ENCODE assay signal across 2 cellular contexts in the genomic region with DNA sequence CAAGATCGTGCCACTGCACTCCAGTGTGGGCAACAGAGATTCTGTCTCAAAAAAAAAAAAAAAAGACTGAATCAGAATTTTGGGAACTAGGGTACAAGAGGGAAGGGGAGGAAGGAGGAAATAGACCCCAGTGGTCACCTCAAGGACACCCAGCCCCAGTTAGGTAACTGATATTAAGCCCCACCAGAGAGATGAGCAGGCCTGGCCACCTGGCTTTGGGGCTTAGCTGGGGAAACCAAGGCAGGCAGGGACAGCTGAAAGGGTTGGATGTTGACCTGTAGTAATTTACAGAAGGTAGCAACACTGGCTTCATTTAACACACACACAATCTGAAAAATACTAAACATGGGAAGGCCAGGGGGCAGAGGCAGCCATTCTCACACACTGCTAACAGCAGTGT.
TF ChIP-seq lines count a peak whose summit lies in the region.

No MANE protein-coding gene starts in this region.

TF ChIP-seq in HCT116, 20 proteins besides CTCF, POLR2A, EP300 and RAD21:
- no peak for TF ChIP-seq SIN3A (IDR thresholded peaks at IDR 0.05; ENCODE audit: low read depth)
- peak; percentile 14; the same call in 1 of the 2 replicates for TF ChIP-seq POLR2AphosphoS5 (IDR thresholded peaks at IDR 0.05; ENCODE audit: low read depth, low read length)
- TF ChIP-seq, protein P1, sequence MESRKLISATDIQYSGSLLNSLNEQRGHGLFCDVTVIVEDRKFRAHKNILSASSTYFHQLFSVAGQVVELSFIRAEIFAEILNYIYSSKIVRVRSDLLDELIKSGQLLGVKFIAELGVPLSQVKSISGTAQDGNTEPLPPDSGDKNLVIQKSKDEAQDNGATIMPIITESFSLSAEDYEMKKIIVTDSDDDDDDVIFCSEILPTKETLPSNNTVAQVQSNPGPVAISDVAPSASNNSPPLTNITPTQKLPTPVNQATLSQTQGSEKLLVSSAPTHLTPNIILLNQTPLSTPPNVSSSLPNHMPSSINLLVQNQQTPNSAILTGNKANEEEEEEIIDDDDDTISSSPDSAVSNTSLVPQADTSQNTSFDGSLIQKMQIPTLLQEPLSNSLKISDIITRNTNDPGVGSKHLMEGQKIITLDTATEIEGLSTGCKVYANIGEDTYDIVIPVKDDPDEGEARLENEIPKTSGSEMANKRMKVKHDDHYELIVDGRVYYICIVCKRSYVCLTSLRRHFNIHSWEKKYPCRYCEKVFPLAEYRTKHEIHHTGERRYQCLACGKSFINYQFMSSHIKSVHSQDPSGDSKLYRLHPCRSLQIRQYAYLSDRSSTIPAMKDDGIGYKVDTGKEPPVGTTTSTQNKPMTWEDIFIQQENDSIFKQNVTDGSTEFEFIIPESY (IDR thresholded peaks at IDR 0.05; ENCODE audit: extremely low read depth, insufficient replicate concordance, low read length), result no peak
- no peak for TF ChIP-seq TCF7L2 (IDR thresholded peaks at IDR 0.05; ENCODE audit: borderline replicate concordance, extremely low read depth, insufficient read depth, insufficient read length)
- no peak for TF ChIP-seq CBX3 (IDR thresholded peaks at IDR 0.05; ENCODE audit: low read depth)
- TF ChIP-seq, protein P2, sequence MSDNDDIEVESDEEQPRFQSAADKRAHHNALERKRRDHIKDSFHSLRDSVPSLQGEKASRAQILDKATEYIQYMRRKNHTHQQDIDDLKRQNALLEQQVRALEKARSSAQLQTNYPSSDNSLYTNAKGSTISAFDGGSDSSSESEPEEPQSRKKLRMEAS (IDR thresholded peaks at IDR 0.05), result no peak

TF ChIP-seq in K562, 482 proteins besides CTCF, POLR2A, EP300 and RAD21:
- TF ChIP-seq, protein P3, sequence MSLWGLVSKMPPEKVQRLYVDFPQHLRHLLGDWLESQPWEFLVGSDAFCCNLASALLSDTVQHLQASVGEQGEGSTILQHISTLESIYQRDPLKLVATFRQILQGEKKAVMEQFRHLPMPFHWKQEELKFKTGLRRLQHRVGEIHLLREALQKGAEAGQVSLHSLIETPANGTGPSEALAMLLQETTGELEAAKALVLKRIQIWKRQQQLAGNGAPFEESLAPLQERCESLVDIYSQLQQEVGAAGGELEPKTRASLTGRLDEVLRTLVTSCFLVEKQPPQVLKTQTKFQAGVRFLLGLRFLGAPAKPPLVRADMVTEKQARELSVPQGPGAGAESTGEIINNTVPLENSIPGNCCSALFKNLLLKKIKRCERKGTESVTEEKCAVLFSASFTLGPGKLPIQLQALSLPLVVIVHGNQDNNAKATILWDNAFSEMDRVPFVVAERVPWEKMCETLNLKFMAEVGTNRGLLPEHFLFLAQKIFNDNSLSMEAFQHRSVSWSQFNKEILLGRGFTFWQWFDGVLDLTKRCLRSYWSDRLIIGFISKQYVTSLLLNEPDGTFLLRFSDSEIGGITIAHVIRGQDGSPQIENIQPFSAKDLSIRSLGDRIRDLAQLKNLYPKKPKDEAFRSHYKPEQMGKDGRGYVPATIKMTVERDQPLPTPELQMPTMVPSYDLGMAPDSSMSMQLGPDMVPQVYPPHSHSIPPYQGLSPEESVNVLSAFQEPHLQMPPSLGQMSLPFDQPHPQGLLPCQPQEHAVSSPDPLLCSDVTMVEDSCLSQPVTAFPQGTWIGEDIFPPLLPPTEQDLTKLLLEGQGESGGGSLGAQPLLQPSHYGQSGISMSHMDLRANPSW (CRISPR knock-in tag; IDR thresholded peaks at IDR 0.05), result no peak
- TF ChIP-seq RBM39 (optimal IDR thresholded peaks at IDR 0.05; ENCODE audit: low read depth, low read length) (no peak), SUPT5H (IDR thresholded peaks at IDR 0.05) (peak; percentile 37), GABPB2 (CRISPR knock-in tag; conservative IDR thresholded peaks at IDR 0.05) (0 out of 2 replicates have a peak, but pooled peaks have one; percentile 19), CCAR2 (IDR thresholded peaks at IDR 0.05; ENCODE audit: low read depth, low read length) (no peak), ZNF785 (CRISPR knock-in tag; IDR thresholded peaks at IDR 0.05) (no peak), POLR2AphosphoS5 (IDR thresholded peaks at IDR 0.05; ENCODE audit: control insufficient read depth, insufficient read depth, low read depth, low read length) (peak; percentile 55; the same call in 1 of the 2 replicates)
- TF ChIP-seq, protein P4, sequence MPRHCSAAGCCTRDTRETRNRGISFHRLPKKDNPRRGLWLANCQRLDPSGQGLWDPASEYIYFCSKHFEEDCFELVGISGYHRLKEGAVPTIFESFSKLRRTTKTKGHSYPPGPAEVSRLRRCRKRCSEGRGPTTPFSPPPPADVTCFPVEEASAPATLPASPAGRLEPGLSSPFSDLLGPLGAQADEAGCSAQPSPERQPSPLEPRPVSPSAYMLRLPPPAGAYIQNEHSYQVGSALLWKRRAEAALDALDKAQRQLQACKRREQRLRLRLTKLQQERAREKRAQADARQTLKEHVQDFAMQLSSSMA (CRISPR knock-in tag; IDR thresholded peaks at IDR 0.05), result no peak
